18 cellular contexts compared by ENCODE assay signal in the genomic region with DNA sequence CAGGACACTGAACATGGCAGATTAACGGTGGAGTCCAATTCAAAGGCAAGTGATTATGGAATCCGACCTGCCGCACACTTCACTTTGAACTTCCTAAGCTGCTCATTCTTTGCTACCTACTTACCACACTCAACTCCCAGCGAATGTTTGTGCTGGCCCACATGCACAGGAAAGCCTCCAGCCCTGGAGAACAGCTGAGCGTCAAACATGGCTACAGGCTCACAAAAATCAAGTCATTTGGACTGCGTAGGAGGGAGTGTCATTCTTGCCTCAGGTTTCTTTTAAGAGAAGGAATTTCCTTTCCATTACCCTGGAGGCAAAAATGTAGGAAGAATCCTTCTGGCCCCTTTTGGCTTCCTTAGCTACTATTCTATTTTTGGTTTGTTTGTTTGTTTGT.
"Had no signal": no experiment of that assay in that cellular context is flagged by ENCODE, and none has a peak within 500 bp of the region (broad histone marks: within the 10 kb centered on the region; RNA-seq: fewer than 3 reads in every experiment).

No MANE protein-coding gene starts in this region.

- H3K27me3 ChIP-seq: esophagus squamous epithelium, gastrocnemius medialis, heart right ventricle, left lung had no signal

- ATAC-seq: effector memory CD8-positive, alpha-beta T cell; esophagus mucosa; gastrocnemius medialis; heart right ventricle; left cardiac atrium; left lung; left ventricle myocardium superior; lower lobe of right lung; mucosa of descending colon had no signal

- DNase-seq: effector CD8-positive, alpha-beta T cell; effector memory CD8-positive, alpha-beta T cell; esophagus squamous epithelium; foreskin melanocyte; gastrocnemius medialis; head of caudate nucleus; heart right ventricle; hippocampal formation; left cardiac atrium; left lung; left ventricle myocardium superior; lower lobe of right lung; mesenchymal stem cell; naive B cell had no signal

- H3K9me3 ChIP-seq: esophagus squamous epithelium, gastrocnemius medialis, mucosa of descending colon had no signal

- H3K36me3 ChIP-seq: esophagus squamous epithelium, gastrocnemius medialis, heart right ventricle, left lung, lower lobe of right lung had no signal

- H3K4me3 ChIP-seq: coronary artery, esophagus squamous epithelium, gastrocnemius medialis, heart right ventricle, left lung, lower lobe of right lung, mucosa of descending colon had no signal

- H3K4me1 ChIP-seq: esophagus squamous epithelium, gastrocnemius medialis, heart right ventricle, left lung, lower lobe of right lung had no signal

- H3K27ac ChIP-seq: coronary artery, epithelial cell of prostate, esophagus squamous epithelium, gastrocnemius medialis, heart right ventricle, left lung, lower lobe of right lung had no signal
